In genomic region chr12:69440016-69440415, GRCh38 we compare ENCODE assay signal across 13 cellular contexts.
"Had no signal": no experiment of that assay in that cellular context is flagged by ENCODE, and none has a peak within 500 bp of the region (broad histone marks: within the 10 kb centered on the region; RNA-seq: fewer than 3 reads in every experiment).

No MANE protein-coding gene starts in this region.

- H3K9me3 ChIP-seq: lower lobe of right lung, sigmoid colon, spleen, upper lobe of left lung had no signal

- H3K36me3 ChIP-seq: lower lobe of right lung, sigmoid colon, spleen, upper lobe of left lung had no signal

- H3K27ac ChIP-seq: lower lobe of right lung, sigmoid colon, spleen, upper lobe of left lung had no signal

- ATAC-seq: lower lobe of right lung; stimulated activated naive CD8-positive, alpha-beta T cell treated with anti-CD3 and anti-CD28 coated beads, Interleukin-15, amount 100 ng/mL, for 72 hours had no signal

- H3K4me1 ChIP-seq: lower lobe of right lung, sigmoid colon, spleen, upper lobe of left lung had no signal

- H3K4me3 ChIP-seq: lower lobe of right lung, sigmoid colon, spleen, upper lobe of left lung had no signal

- H3K36me3 Mint-ChIP-seq: activated naive CD4-positive, alpha-beta T cell treated with anti-CD3 and anti-CD28 coated beads, Interleukin-2, amount 10 ng/mL, durations not matched to agents 7 days and 5 days; mesothelial cell of epicardium had no signal

- H3K9me3 Mint-ChIP-seq: activated naive CD4-positive, alpha-beta T cell treated with anti-CD3 and anti-CD28 coated beads, Interleukin-2, amount 10 ng/mL, durations not matched to agents 7 days and 5 days; mesothelial cell of epicardium; stimulated activated naive CD8-positive, alpha-beta T cell treated with anti-CD3 and anti-CD28 coated beads, Interleukin-15, amount 100 ng/mL, for 72 hours had no signal

- H3K4me1 Mint-ChIP-seq: activated naive CD4-positive, alpha-beta T cell treated with anti-CD3 and anti-CD28 coated beads, Interleukin-2, amount 10 ng/mL, durations not matched to agents 7 days and 5 days; stimulated activated naive CD8-positive, alpha-beta T cell treated with anti-CD3 and anti-CD28 coated beads, Interleukin-15, amount 100 ng/mL, for 72 hours had no signal

- H3K27ac Mint-ChIP-seq: activated naive CD4-positive, alpha-beta T cell treated with anti-CD3 and anti-CD28 coated beads, Interleukin-2, amount 10 ng/mL, durations not matched to agents 7 days and 5 days; mesothelial cell of epicardium; stimulated activated naive CD8-positive, alpha-beta T cell treated with anti-CD3 and anti-CD28 coated beads, Interleukin-15, amount 100 ng/mL, for 72 hours had no signal

- H3K27me3 ChIP-seq: sigmoid colon, spleen, upper lobe of left lung had no signal

- H3K27me3 Mint-ChIP-seq: activated naive CD4-positive, alpha-beta T cell treated with anti-CD3 and anti-CD28 coated beads, Interleukin-2, amount 10 ng/mL, durations not matched to agents 7 days and 5 days; stimulated activated naive CD8-positive, alpha-beta T cell treated with anti-CD3 and anti-CD28 coated beads, Interleukin-15, amount 100 ng/mL, for 72 hours had no signal

- H3K4me3 Mint-ChIP-seq: activated naive CD4-positive, alpha-beta T cell treated with anti-CD3 and anti-CD28 coated beads, Interleukin-2, amount 10 ng/mL, durations not matched to agents 7 days and 5 days; mesothelial cell of epicardium; stimulated activated naive CD8-positive, alpha-beta T cell treated with anti-CD3 and anti-CD28 coated beads, Interleukin-15, amount 100 ng/mL, for 72 hours had no signal

- DNase-seq: activated CD4-positive, alpha-beta T cell treated with anti-CD3 and anti-CD28 coated beads, Interleukin-2, amount 50 U/mL, for 48 hours; activated CD4-positive, CD25-positive, alpha-beta regulatory T cell treated with anti-CD3 and anti-CD28 coated beads, Interleukin-2, amount 50 U/mL, for 72 hours; activated naive CD4-positive, alpha-beta T cell treated with anti-CD3 and anti-CD28 coated beads, Interleukin-2, amount 10 ng/mL, durations not matched to agents 7 days and 5 days; activated T-cell treated with anti-CD3 and anti-CD28 coated beads, Interleukin-2, amount 50 U/mL, for 1 hour; caudate nucleus; foreskin fibroblast; glutamatergic neuron; lower lobe of right lung; sigmoid colon; spleen; stimulated activated naive CD8-positive, alpha-beta T cell treated with anti-CD3 and anti-CD28 coated beads, Interleukin-15, amount 100 ng/mL, for 72 hours; upper lobe of left lung had no signal
